ENCODE assay signal across 30 cellular contexts in genomic region chr4:7327341-7327885, GRCh38.
DNase-seq lines count a peak whose midpoint lies in the region; ATAC-seq and TF ChIP-seq lines count a peak whose summit lies in the region.
"Had no signal": no experiment of that assay in that cellular context is flagged by ENCODE, and none has a peak within 500 bp of the region (broad histone marks: within the 10 kb centered on the region; RNA-seq: fewer than 3 reads in every experiment).

No MANE protein-coding gene starts in this region.

- peaks cover 21% of the 10 kb centered on the region for H3F3A ChIP-seq in neural progenitor cell (ENCODE audit: low read depth)

- H3K9ac ChIP-seq in neural progenitor cell = no peak overlapping the region
- H3K9ac ChIP-seq: parathyroid adenoma had no signal

- no peak for TF ChIP-seq CTCF in right atrium auricular region (IDR thresholded peaks at IDR 0.05)
- TF ChIP-seq CTCF in neural progenitor cell (IDR thresholded peaks at IDR 0.05) = no peak
- TF ChIP-seq CTCF in esophagus squamous epithelium (IDR thresholded peaks at IDR 0.05) = no peak

- H4K20me1 ChIP-seq in neural progenitor cell (ENCODE audit: low read depth) = peaks cover 4% of the 10 kb centered on the region

- DNase-seq in left ventricle myocardium superior = peak; percentile 20
- DNase-seq in right atrium auricular region (ENCODE audit: low spot score) = no peak
- DNase-seq in neural progenitor cell (ENCODE audit: low spot score) = no peak
- DNase-seq in aorta = peak; percentile 27 to 40
- DNase-seq in esophagus squamous epithelium (lab: John Stamatoyannopoulos, UW) = no peak
- no peak for DNase-seq in NK-92 (lab: John Stamatoyannopoulos, UW; ENCODE audit: unreplicated experiment)
- DNase-seq in MV-4-11 (lab: John Stamatoyannopoulos, UW) = no peak
- DNase-seq: activated CD4-positive, alpha-beta T cell treated with anti-CD3 and anti-CD28 coated beads for 4 hours; activated CD8-positive, alpha-beta T cell treated with anti-CD3 and anti-CD28 coated beads, Interleukin-2, amount 10 ng/mL, durations not matched to agents 7 days and 5 days; amniotic stem cell; DMS 273 treated with DMSO at 0.1 percent for 48 hours; effector memory CD4-positive, alpha-beta T cell; H7; MM.1S; natural killer cell; NCI-H1417 treated with DMSO at 0.1 percent for 48 hours; NCI-H2029 treated with DMSO at 0.1 percent for 48 hours; NCI-H524 treated with DMSO at 0.1 percent for 48 hours; stimulated activated CD8-positive, alpha-beta memory T cell treated with anti-CD3 and anti-CD28 coated beads, Interleukin-4, amount 100 ng/mL, for 48 hours; SW 1271; thyroid gland had no signal

- peaks cover 0 to 16% of the 10 kb centered on the region in 2 donors for H3K4me1 ChIP-seq in right atrium auricular region
- peaks cover 44% of the 10 kb centered on the region for H3K4me1 ChIP-seq in neural progenitor cell
- H3K4me1 ChIP-seq in aorta (ENCODE audit: control insufficient read depth in 1 of 2, insufficient read depth in 2 of 2, low read length in 2 of 2) = no peaks in the 10 kb centered on the region
- peaks cover 0 to 16% (median 6%) of the 10 kb centered on the region in 3 donors for H3K4me1 ChIP-seq in esophagus squamous epithelium
- H3K4me1 ChIP-seq: parathyroid adenoma, Peyer's patch had no signal

- no peak for ATAC-seq in left ventricle myocardium superior
- ATAC-seq in aorta (ENCODE audit: low FRiP score) = no peak
- ATAC-seq: activated CD8-positive, alpha-beta T cell treated with anti-CD3 and anti-CD28 coated beads, Interleukin-2, amount 10 ng/mL, durations not matched to agents 7 days and 5 days; natural killer cell had no signal

- intact Hi-C loops in left ventricle myocardium superior (cut with micrococcal nuclease) (no loop called here), aorta (cut with DNase I) (no loop called here), esophagus squamous epithelium (cut with DNase I) (no loop called here)

- H3K4me3 Mint-ChIP-seq in neural progenitor cell = no peak overlapping the region
- H3K4me3 Mint-ChIP-seq: activated CD8-positive, alpha-beta T cell treated with anti-CD3 and anti-CD28 coated beads, Interleukin-2, amount 10 ng/mL, durations not matched to agents 7 days and 5 days; activated naive CD4-positive, alpha-beta T cell treated with anti-CD3 and anti-CD28 coated beads, Interleukin-2, amount 50 U/mL, for 24 hours; natural killer cell; stimulated activated naive CD8-positive, alpha-beta T cell treated with anti-CD3 and anti-CD28 coated beads, Interleukin-15, Interleukin-2, amounts not matched to agents 100 ng/mL and 50 ng/mL, for 24 hours had no signal

- H3K9me3 Mint-ChIP-seq in neural progenitor cell = no peaks in the 10 kb centered on the region
- H3K9me3 Mint-ChIP-seq: activated naive CD4-positive, alpha-beta T cell treated with anti-CD3 and anti-CD28 coated beads, Interleukin-2, amount 50 U/mL, for 24 hours; activated T-helper 2 cell treated with anti-CD3 and anti-CD28 coated beads, Interferon-gamma antibody, Interleukin-2, Interleukin-4, amounts not matched to agents 10 μg/mL and 5 μg/mL and 100 μg/mL, durations not matched to agents 14 hours and 24 hours and 36 hours; natural killer cell; stimulated activated naive CD8-positive, alpha-beta T cell treated with anti-CD3 and anti-CD28 coated beads, Interleukin-15, Interleukin-2, amounts not matched to agents 100 ng/mL and 50 ng/mL, for 24 hours had no signal

- H3K79me2 ChIP-seq in neural progenitor cell (ENCODE audit: low read depth) = no peaks in the 10 kb centered on the region
- H3K79me2 ChIP-seq: parathyroid adenoma had no signal

- H3K4me1 Mint-ChIP-seq in neural progenitor cell = peaks cover 53% of the 10 kb centered on the region
- H3K4me1 Mint-ChIP-seq: activated naive CD4-positive, alpha-beta T cell treated with anti-CD3 and anti-CD28 coated beads, Interleukin-2, amount 50 U/mL, for 24 hours had no signal

- H3K27ac Mint-ChIP-seq in neural progenitor cell = peak overlapping the region; percentile 88
- H3K27ac Mint-ChIP-seq: activated CD8-positive, alpha-beta T cell treated with anti-CD3 and anti-CD28 coated beads, Interleukin-2, amount 10 ng/mL, durations not matched to agents 7 days and 5 days; activated naive CD4-positive, alpha-beta T cell treated with anti-CD3 and anti-CD28 coated beads, Interleukin-2, amount 50 U/mL, for 24 hours; activated T-helper 2 cell treated with anti-CD3 and anti-CD28 coated beads, Interferon-gamma antibody, Interleukin-2, Interleukin-4, amounts not matched to agents 10 μg/mL and 5 μg/mL and 100 μg/mL, durations not matched to agents 14 hours and 24 hours and 36 hours; natural killer cell; stimulated activated naive CD8-positive, alpha-beta T cell treated with anti-CD3 and anti-CD28 coated beads, Interleukin-15, Interleukin-2, amounts not matched to agents 100 ng/mL and 50 ng/mL, for 24 hours had no signal

- no peak overlapping the region for H2AFZ ChIP-seq in neural progenitor cell (replicated peaks)
- H2AFZ ChIP-seq: parathyroid adenoma had no signal

- TF ChIP-seq POLR2A in esophagus squamous epithelium (IDR thresholded peaks at IDR 0.05) = no peak

- H3K9me3 ChIP-seq in right atrium auricular region = no peaks in the 10 kb centered on the region
- no peaks in the 10 kb centered on the region for H3K9me3 ChIP-seq in neural progenitor cell (ENCODE audit: low read depth)
- H3K9me3 ChIP-seq in aorta (ENCODE audit: control insufficient read depth, low read length) = no peaks in the 10 kb centered on the region
- no peaks in the 10 kb centered on the region for H3K9me3 ChIP-seq in esophagus squamous epithelium
- H3K9me3 ChIP-seq: Peyer's patch, thyroid gland had no signal

- H3K36me3 Mint-ChIP-seq in neural progenitor cell = no peaks in the 10 kb centered on the region
- H3K36me3 Mint-ChIP-seq: activated naive CD4-positive, alpha-beta T cell treated with anti-CD3 and anti-CD28 coated beads, Interleukin-2, amount 50 U/mL, for 24 hours; CD8-positive, alpha-beta memory T cell; natural killer cell had no signal

- H3K27me3 ChIP-seq in right atrium auricular region (no peaks in the 10 kb centered on the region), neural progenitor cell (no peaks in the 10 kb centered on the region), aorta (ENCODE audit: control insufficient read depth in 1 of 2, insufficient read depth in 2 of 2, low read length in 1 of 2) (no peaks in the 10 kb centered on the region), esophagus squamous epithelium (peaks cover 0 to 22% (median 0%) of the 10 kb centered on the region in 4 donors)
- H3K27me3 ChIP-seq: Peyer's patch, thyroid gland had no signal

- H3K36me3 ChIP-seq in right atrium auricular region = no peaks in the 10 kb centered on the region
- H3K36me3 ChIP-seq in neural progenitor cell = no peaks in the 10 kb centered on the region
- no peaks in the 10 kb centered on the region for H3K36me3 ChIP-seq in aorta (ENCODE audit: control insufficient read depth in 1 of 2, insufficient read depth in 2 of 2, low read length in 1 of 2)
- no peaks in the 10 kb centered on the region for H3K36me3 ChIP-seq in esophagus squamous epithelium
- H3K36me3 ChIP-seq: Peyer's patch, thyroid gland had no signal

- no peak overlapping the region for H3K4me3 ChIP-seq in right atrium auricular region
- no peak overlapping the region for H3K4me3 ChIP-seq in neural progenitor cell
- H3K4me3 ChIP-seq in aorta (ENCODE audit: low read length in 2 of 2) = no peak overlapping the region
- no peak overlapping the region for H3K4me3 ChIP-seq in esophagus squamous epithelium
- H3K4me3 ChIP-seq: coronary artery, Peyer's patch, thyroid gland had no signal

- no peak overlapping the region for H3K4me2 ChIP-seq in neural progenitor cell

- H3K27ac ChIP-seq in right atrium auricular region = no peak overlapping the region
- H3K27ac ChIP-seq in cingulate gyrus (ENCODE audit: low read depth, low read length) = peak overlapping the region; percentile 90
- H3K27ac ChIP-seq in neural progenitor cell = no peak overlapping the region
- no peak overlapping the region for H3K27ac ChIP-seq in aorta (ENCODE audit: low read depth in 1 of 2, low read length in 2 of 2)
- no peak overlapping the region for H3K27ac ChIP-seq in esophagus squamous epithelium
- H3K27ac ChIP-seq: coronary artery, epithelial cell of prostate, parathyroid adenoma, Peyer's patch, thyroid gland had no signal

- H3K27me3 Mint-ChIP-seq in neural progenitor cell (ENCODE audit: insufficient read depth, low read depth) = peaks cover 8% of the 10 kb centered on the region
- H3K27me3 Mint-ChIP-seq: stimulated activated naive CD8-positive, alpha-beta T cell treated with anti-CD3 and anti-CD28 coated beads, Interleukin-15, Interleukin-2, amounts not matched to agents 100 ng/mL and 50 ng/mL, for 24 hours had no signal

- 78 to 83% methylated on average over 17 of the region's 17 CpGs for WGBS in aorta, 2 donors
- WGBS in esophagus squamous epithelium, 2 donors = 59 to 63% methylated on average over 13 to 15 of the region's 17 CpGs

Comparison
In these comparisons a context has a peak if more than half of its experiments do, and no peak if none do; other contexts are left out.
1. DNase-seq: peak in left ventricle myocardium superior (single experiment) and aorta (2 of 2); none in right atrium auricular region (single experiment), neural progenitor cell (single experiment), esophagus squamous epithelium (single experiment), NK-92 (single experiment) and MV-4-11 (single experiment).